Comparison of ENCODE assay signal across 9 cellular contexts in genomic region chr3:52088445-52089367, GRCh38. TPM values are rescaled to one million over a fixed set of nuclear protein-coding genes. Genes with fewer than 3 reads are reported as not detected.
DNase-seq lines count a peak whose midpoint lies in the region; ATAC-seq and TF ChIP-seq lines count a peak whose summit lies in the region.
"Had no signal": no experiment of that assay in that cellular context is flagged by ENCODE, and none has a peak within 500 bp of the region (broad histone marks: within the 10 kb centered on the region; RNA-seq: fewer than 3 reads in every experiment).

No MANE protein-coding gene starts in this region.

- no peak for DNase-seq in activated CD4-positive, CD25-positive, alpha-beta regulatory T cell (lab: John Stamatoyannopoulos, UW)
- DNase-seq in adipocyte (ENCODE audit: low read depth) (no peak), hepatocyte (ENCODE audit: low spot score) (peak; percentile 38), tibial nerve (ENCODE audit: low spot score in 2 of 2) (peak in 1 of 2 donors; percentile 56), A172 (ENCODE audit: low spot score) (no peak)
- DNase-seq in activated naive CD4-positive, alpha-beta T cell treated with anti-CD3 and anti-CD28 coated beads, Interleukin-2, amount 50 U/mL, for 16 hours = no peak

- no peaks in the 10 kb centered on the region for H3K79me2 ChIP-seq in hepatocyte

- TF ChIP-seq CTCF in hepatocyte (IDR thresholded peaks at IDR 0.05; ENCODE audit: poor library complexity) = no peak
- no peak for TF ChIP-seq CTCF in tibial nerve (IDR thresholded peaks at IDR 0.05)

- H3K4me3 ChIP-seq in adipocyte (ENCODE audit: low read length) (no peak overlapping the region), hepatocyte (no peak overlapping the region), tibial nerve (no peak overlapping the region)
- H3K4me3 ChIP-seq: upper lobe of left lung had no signal

- H3K9me3 ChIP-seq in adipocyte (ENCODE audit: control insufficient read depth, low read length) (no peaks in the 10 kb centered on the region), hepatocyte (ENCODE audit: low read depth) (no peaks in the 10 kb centered on the region), tibial nerve (no peaks in the 10 kb centered on the region)
- H3K9me3 ChIP-seq: upper lobe of left lung had no signal

- peak; percentile 28 to 42 for ATAC-seq in activated CD4-positive, CD25-positive, alpha-beta regulatory T cell treated with anti-CD3 and anti-CD28 coated beads, Interleukin-2, amount 50 U/mL, for 24 hours
- ATAC-seq in GM19455 (IDR thresholded peaks at IDR 0.05; ENCODE audit: unreplicated experiment) = no peak

- no peaks in the 10 kb centered on the region for H3K27me3 ChIP-seq in adipocyte (replicated peaks; ENCODE audit: control insufficient read depth, insufficient read depth, low read length)
- H3K27me3 ChIP-seq in hepatocyte = no peaks in the 10 kb centered on the region
- H3K27me3 ChIP-seq in tibial nerve = no peaks in the 10 kb centered on the region
- H3K27me3 ChIP-seq: upper lobe of left lung had no signal

- no peak for TF ChIP-seq POLR2A in tibial nerve (IDR thresholded peaks at IDR 0.05)

- H4K20me1 ChIP-seq in hepatocyte (ENCODE audit: insufficient read depth, poor library complexity, severe bottlenecking) = no peaks in the 10 kb centered on the region

- 72% methylated on average over 16 of the region's 17 CpGs for WGBS in hepatocyte (ENCODE audit: low lambda C conversion rate, missing lambda C conversion rate)
- WGBS in tibial nerve, 2 donors = 48 to 63% methylated on average over 17 of the region's 17 CpGs

- H3K9ac ChIP-seq in adipocyte (ENCODE audit: low read length) = peak overlapping the region; percentile 22

- peak overlapping the region; percentile 11 for H3K4me2 ChIP-seq in hepatocyte

- TF ChIP-seq EP300 in tibial nerve (IDR thresholded peaks at IDR 0.05) = peak in 1 of 2 donors; percentile 7

- peak overlapping the region; percentile 88 for H3K27ac ChIP-seq in hepatocyte
- H3K27ac ChIP-seq in tibial nerve = peak overlapping the region; percentile 31 to 91 (median 58)

- H3K4me1 ChIP-seq in adipocyte (ENCODE audit: control insufficient read depth, insufficient read depth, low read length) = peaks cover 48% of the 10 kb centered on the region
- peaks cover 34% of the 10 kb centered on the region for H3K4me1 ChIP-seq in hepatocyte (ENCODE audit: insufficient read depth)
- H3K4me1 ChIP-seq in tibial nerve = peaks cover 0 to 62% (median 31%) of the 10 kb centered on the region in 4 donors

- no peak overlapping the region for H2AFZ ChIP-seq in hepatocyte

- no peaks in the 10 kb centered on the region for H3K36me3 ChIP-seq in adipocyte (ENCODE audit: control insufficient read depth, insufficient read depth, low read length, severe bottlenecking)
- H3K36me3 ChIP-seq in hepatocyte (replicated peaks; ENCODE audit: insufficient read depth, low read depth) = no peaks in the 10 kb centered on the region
- H3K36me3 ChIP-seq in tibial nerve = no peaks in the 10 kb centered on the region
- H3K36me3 ChIP-seq: upper lobe of left lung had no signal

- H3K9me2 ChIP-seq in hepatocyte (replicated peaks; ENCODE audit: insufficient read depth) = no peaks in the 10 kb centered on the region

RNA-seq across cellular contexts. Expression of gene DUSP7, which starts 32.3 kb away (rescaled TPM):
- total RNA-seq in hepatocyte (13.1 and 13.8 TPM in 2 replicates), tibial nerve (10 to 100 TPM in 3 of 4 donors, 1 to 10 TPM in 1; 8.1 to 15.0 (median 11.5) TPM)
- polyA plus RNA-seq in hepatocyte = 5.9 and 6.4 TPM in 2 replicates
- total RNA-seq in A172 (2014; rRNA removed; shearing (Covaris generic)) = 14.1 and 16.3 TPM in 2 replicates
